ENCODE assay signal across 12 cellular contexts in the genomic region with DNA sequence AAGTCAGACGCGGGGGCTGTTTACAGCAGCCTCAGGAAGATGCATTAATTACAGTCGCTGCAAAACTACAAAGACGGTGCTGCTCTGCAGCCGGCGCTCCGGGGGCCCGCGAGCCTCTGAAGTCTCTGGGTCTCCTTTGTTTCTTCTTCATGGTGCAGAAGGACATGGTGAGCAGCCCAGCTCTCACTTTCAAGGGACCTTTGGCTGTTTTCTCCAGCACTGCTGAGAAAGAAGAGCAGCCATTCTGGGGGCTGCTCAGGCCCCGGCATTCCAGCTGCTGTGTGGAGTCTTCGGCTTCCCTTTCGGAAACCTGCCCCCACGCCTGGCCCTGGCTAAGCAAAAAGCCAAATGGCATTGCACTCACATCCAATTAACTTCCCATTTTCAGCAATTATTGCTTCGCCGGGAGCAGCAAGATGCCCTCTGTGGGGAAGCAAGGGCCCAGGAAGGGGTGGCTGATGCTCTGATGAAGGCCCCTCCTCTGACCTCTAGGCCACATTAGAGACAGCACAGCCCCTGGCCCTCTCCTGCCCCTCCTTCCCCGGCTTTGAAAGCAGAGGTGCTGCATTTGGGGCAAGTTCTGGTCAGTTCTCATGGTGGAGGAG.
"Had no signal": no experiment of that assay in that cellular context is flagged by ENCODE, and none has a peak within 500 bp of the region (broad histone marks: within the 10 kb centered on the region; RNA-seq: fewer than 3 reads in every experiment).

No MANE protein-coding gene starts in this region.

- H3K4me1 Mint-ChIP-seq: activated CD4-positive, alpha-beta T cell treated with anti-CD3 and anti-CD28 coated beads, Interleukin-2, amount 10 ng/mL, durations not matched to agents 7 days and 5 days; activated naive CD4-positive, alpha-beta T cell treated with anti-CD3 and anti-CD28 coated beads, Interleukin-2, amount 50 U/mL, for 24 hours; activated T-helper 17 cell treated with anti-CD3 and anti-CD28 coated beads, Interleukin-2, amount 50 U/mL, for 72 hours had no signal

- H3K27me3 Mint-ChIP-seq: activated CD4-positive, alpha-beta T cell treated with anti-CD3 and anti-CD28 coated beads, Interleukin-2, amount 10 ng/mL, durations not matched to agents 7 days and 5 days had no signal

- H3K9me3 ChIP-seq: body of pancreas, pancreas had no signal

- H3K4me3 ChIP-seq: body of pancreas, pancreas had no signal

- H3K36me3 ChIP-seq: pancreas had no signal

- ATAC-seq: activated T-helper 17 cell treated with anti-CD3 and anti-CD28 coated beads, Interleukin-2, amount 50 U/mL, for 72 hours; body of pancreas; esophagus mucosa; naive thymus-derived CD8-positive, alpha-beta T cell; pancreas had no signal

- H3K27ac ChIP-seq: body of pancreas, pancreas had no signal

- H3K27ac Mint-ChIP-seq: activated CD4-positive, alpha-beta T cell treated with anti-CD3 and anti-CD28 coated beads, Interleukin-2, amount 10 ng/mL, durations not matched to agents 7 days and 5 days; activated naive CD4-positive, alpha-beta T cell treated with anti-CD3 and anti-CD28 coated beads, Interleukin-2, amount 50 U/mL, for 24 hours; activated T-helper 17 cell treated with anti-CD3 and anti-CD28 coated beads, Interleukin-2, amount 50 U/mL, for 72 hours had no signal

- H3K4me3 Mint-ChIP-seq: activated CD4-positive, alpha-beta T cell treated with anti-CD3 and anti-CD28 coated beads, Interleukin-2, amount 10 ng/mL, durations not matched to agents 7 days and 5 days; activated naive CD4-positive, alpha-beta T cell treated with anti-CD3 and anti-CD28 coated beads, Interleukin-2, amount 50 U/mL, for 24 hours; activated T-helper 17 cell treated with anti-CD3 and anti-CD28 coated beads, Interleukin-2, amount 50 U/mL, for 72 hours had no signal

- H3K27me3 ChIP-seq: body of pancreas, pancreas had no signal

- H3K4me1 ChIP-seq: body of pancreas, pancreas had no signal

- DNase-seq: activated CD4-positive, alpha-beta T cell treated with anti-CD3 and anti-CD28 coated beads, Interleukin-2, amount 10 ng/mL, durations not matched to agents 7 days and 5 days; activated CD4-positive, CD25-positive, alpha-beta regulatory T cell; activated T-cell treated with anti-CD3 and anti-CD28 coated beads for 4 hours; body of pancreas; naive thymus-derived CD8-positive, alpha-beta T cell; stimulated activated CD4-positive, alpha-beta T cell treated with anti-CD3 and anti-CD28 coated beads, Interleukin-1b, Interleukin-23, amount 100 ng/mL, for 48 hours; stimulated activated naive CD4-positive, alpha-beta T cell; trophoblast cell had no signal
